In the genomic region with DNA sequence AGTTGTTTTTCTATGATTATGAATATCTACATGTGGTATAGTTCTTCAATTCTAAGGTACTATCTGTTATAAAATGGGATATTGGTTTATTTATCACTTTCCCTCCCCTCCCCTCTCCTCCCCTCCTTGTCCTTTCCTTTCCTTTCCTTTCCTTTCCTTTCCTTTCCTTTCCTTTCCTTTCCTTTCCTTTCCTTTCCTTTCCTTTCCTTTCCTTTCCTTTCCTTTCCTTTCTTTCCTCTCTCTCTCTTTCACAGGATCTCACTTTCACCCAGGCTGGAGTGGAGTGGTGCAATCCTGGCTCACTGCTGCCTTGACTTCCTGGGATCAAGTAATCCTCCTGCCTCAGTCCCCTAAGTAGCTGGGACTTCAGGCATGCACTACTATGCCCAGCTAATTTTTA, we compare ENCODE assay signal across 8 cellular contexts.
"Had no signal": no experiment of that assay in that cellular context is flagged by ENCODE, and none has a peak within 500 bp of the region (broad histone marks: within the 10 kb centered on the region; RNA-seq: fewer than 3 reads in every experiment).

No MANE protein-coding gene starts in this region.

- H3K4me3 ChIP-seq: GM12878 had no signal

- DNase-seq: GDM1, GF-D8 had no signal

- ATAC-seq: GM12878 had no signal

- FAIRE-seq: G401.6, GM12878, GM12891, GM12892, GM18507, GM19239 had no signal
